20 cellular contexts compared by ENCODE assay signal in the genomic region with DNA sequence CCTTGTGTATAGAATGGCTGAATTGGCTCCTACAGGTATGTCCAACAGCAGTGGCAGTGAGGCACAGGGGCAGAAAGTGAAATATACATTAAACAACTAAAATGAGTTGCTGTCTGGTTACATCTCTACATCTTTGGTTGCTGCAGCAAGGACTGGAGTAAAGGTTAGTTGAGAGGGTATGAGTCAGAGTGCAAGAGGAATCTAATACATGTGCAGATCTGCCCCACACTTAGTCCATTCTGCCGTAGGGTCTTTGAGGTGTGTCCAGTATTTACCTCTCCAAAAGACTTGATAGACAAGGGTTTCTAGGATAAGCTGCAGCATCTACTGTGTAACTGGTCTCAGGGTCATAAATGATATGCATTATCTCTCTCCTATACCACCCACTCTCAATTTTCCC. TPM values are rescaled to one million over a fixed set of nuclear protein-coding genes. Genes with fewer than 3 reads are reported as not detected.
DNase-seq lines count a peak whose midpoint lies in the region; ATAC-seq and TF ChIP-seq lines count a peak whose summit lies in the region.
"Had no signal": no experiment of that assay in that cellular context is flagged by ENCODE, and none has a peak within 500 bp of the region (broad histone marks: within the 10 kb centered on the region; RNA-seq: fewer than 3 reads in every experiment).

No MANE protein-coding gene starts in this region.

- ATAC-seq in RWPE2 (ENCODE audit: low read depth): peak; percentile 93
- peak; percentile 37 for ATAC-seq in stimulated activated naive CD8-positive, alpha-beta T cell treated with anti-CD3 and anti-CD28 coated beads, Interleukin-15, amount 100 ng/mL, for 72 hours
- ATAC-seq in body of pancreas: no peak
- ATAC-seq in GM21825 (IDR thresholded peaks at IDR 0.05; ENCODE audit: unreplicated experiment): no peak
- ATAC-seq: GM12878 had no signal

- H3K27me3 ChIP-seq in RWPE2 (ENCODE audit: insufficient read depth, poor library complexity, severe bottlenecking): no peaks in the 10 kb centered on the region
- no peaks in the 10 kb centered on the region for H3K27me3 ChIP-seq in body of pancreas
- H3K27me3 ChIP-seq: Peyer's patch had no signal

- TF ChIP-seq POLR2A in body of pancreas (IDR thresholded peaks at IDR 0.05): no peak

- peak overlapping the region; percentile 82 for H3K27ac ChIP-seq in RWPE2 (ENCODE audit: poor library complexity, severe bottlenecking)
- no peak overlapping the region for H3K27ac ChIP-seq in body of pancreas
- H3K27ac ChIP-seq: Peyer's patch had no signal

- H3K9me3 Mint-ChIP-seq in stimulated activated naive CD8-positive, alpha-beta T cell treated with anti-CD3 and anti-CD28 coated beads, Interleukin-15, amount 100 ng/mL, for 72 hours: peaks cover 5 to 7% of the 10 kb centered on the region in 2 donors

- H3K4me3 Mint-ChIP-seq in stimulated activated naive CD8-positive, alpha-beta T cell treated with anti-CD3 and anti-CD28 coated beads, Interleukin-15, amount 100 ng/mL, for 72 hours: no peak overlapping the region
- H3K4me3 Mint-ChIP-seq: B cell; CD4-positive, CD25-positive, alpha-beta regulatory T cell had no signal

- peaks cover 35% of the 10 kb centered on the region for H3K27me3 Mint-ChIP-seq in stimulated activated naive CD8-positive, alpha-beta T cell treated with anti-CD3 and anti-CD28 coated beads, Interleukin-15, amount 100 ng/mL, for 72 hours

- TF ChIP-seq CTCF in RWPE2 (IDR thresholded peaks at IDR 0.05; ENCODE audit: poor library complexity, severe bottlenecking) (no peak), foreskin fibroblast (IDR thresholded peaks at IDR 0.05; ENCODE audit: low read depth, low read length) (no peak), body of pancreas (IDR thresholded peaks at IDR 0.05) (no peak)

- no peak overlapping the region for H3K27ac Mint-ChIP-seq in stimulated activated naive CD8-positive, alpha-beta T cell treated with anti-CD3 and anti-CD28 coated beads, Interleukin-15, amount 100 ng/mL, for 72 hours
- H3K27ac Mint-ChIP-seq: B cell; CD4-positive, CD25-positive, alpha-beta regulatory T cell had no signal

- H3K9me3 ChIP-seq in RWPE2 (ENCODE audit: severe bottlenecking) (no peaks in the 10 kb centered on the region), body of pancreas (no peaks in the 10 kb centered on the region)
- H3K9me3 ChIP-seq: Caco-2, Peyer's patch, SK-N-SH had no signal

- DNase-seq in HT1080 (ENCODE audit: low read depth) (peak; percentile 11), RWPE2 (ENCODE audit: low spot score) (peak; percentile 82), foreskin fibroblast (peak; percentile 16 to 65), retina (no peak), body of pancreas (no peak)
- DNase-seq in stimulated activated naive CD8-positive, alpha-beta T cell treated with anti-CD3 and anti-CD28 coated beads, Interleukin-15, amount 100 ng/mL, for 72 hours: no peak
- DNase-seq: Caco-2; CD4-positive, CD25-positive, alpha-beta regulatory T cell; DMS79; NCI-H1436 treated with DMSO at 0.1 percent for 48 hours; NCI-H2029 treated with DMSO at 0.1 percent for 48 hours; NCI-H510A treated with DMSO at 0.1 percent for 48 hours; NCI-H82; Peyer's patch; SHP77; SK-N-SH; T-helper 1 cell had no signal

- intact Hi-C loops in body of pancreas (cut with DNase I): no loop called here

- WGBS in body of pancreas, 2 donors: 88 to 89% methylated on average over 1 of the region's 1 CpG

- no peak overlapping the region for H3K4me3 ChIP-seq in RWPE2 (ENCODE audit: severe bottlenecking)
- no peak overlapping the region for H3K4me3 ChIP-seq in foreskin fibroblast (ENCODE audit: low read depth in 1 of 2, low read length in 2 of 2)
- no peak overlapping the region for H3K4me3 ChIP-seq in body of pancreas
- H3K4me3 ChIP-seq: GM12878, Peyer's patch had no signal

- H3K36me3 ChIP-seq in RWPE2 (ENCODE audit: low read depth): 0 out of 2 replicates have a peak, but pooled peaks cover 2% of the 10 kb centered on the region
- H3K36me3 ChIP-seq in body of pancreas (replicated peaks in 1 of 2; ENCODE audit: insufficient read depth in 1 of 2, low read depth in 2 of 2): no peaks in the 10 kb centered on the region
- H3K36me3 ChIP-seq: Peyer's patch had no signal

- H3K4me1 Mint-ChIP-seq in stimulated activated naive CD8-positive, alpha-beta T cell treated with anti-CD3 and anti-CD28 coated beads, Interleukin-15, amount 100 ng/mL, for 72 hours: peaks cover 6% of the 10 kb centered on the region
- H3K4me1 Mint-ChIP-seq: B cell; CD4-positive, CD25-positive, alpha-beta regulatory T cell had no signal

- H3K4me1 ChIP-seq in RWPE2 (ENCODE audit: insufficient read depth, poor library complexity, severe bottlenecking): peaks cover 55% of the 10 kb centered on the region
- peaks cover 2% of the 10 kb centered on the region for H3K4me1 ChIP-seq in body of pancreas
- H3K4me1 ChIP-seq: Caco-2 had no signal

RNA-seq across cellular contexts. Expression of gene NEDD4, which starts 6.2 kb away (rescaled TPM):
- total RNA-seq in HT1080 (2014; rRNA removed; shearing (Covaris generic)): 17.5 and 19.5 TPM in 2 replicates
- polyA plus RNA-seq in HT1080 (2015; cell fraction: cytosol; rRNA removed): 14.7 and 24.2 TPM in 2 replicates
- 35.5 and 38.4 TPM in 2 replicates for polyA plus RNA-seq in HT1080 (2015; cell fraction: nucleus; rRNA removed)
- 1 to 10 TPM; 3.0 to 8.0 TPM for total RNA-seq in body of pancreas

Comparison
In these comparisons a context has a peak if more than half of its experiments do, and no peak if none do; other contexts are left out.
1. DNase-seq: peak in HT1080 (single experiment), RWPE2 (single experiment) and foreskin fibroblast (2 of 2); none in stimulated activated naive CD8-positive, alpha-beta T cell treated with anti-CD3 and anti-CD28 coated beads, Interleukin-15, amount 100 ng/mL, for 72 hours (0 of 2), retina (single experiment) and body of pancreas (0 of 4).
2. ATAC-seq: peak in RWPE2 (single experiment) and stimulated activated naive CD8-positive, alpha-beta T cell treated with anti-CD3 and anti-CD28 coated beads, Interleukin-15, amount 100 ng/mL, for 72 hours (single experiment); none in body of pancreas (single experiment) and GM21825 (single experiment).